ENCODE assay signal across 22 cellular contexts in the genomic region with DNA sequence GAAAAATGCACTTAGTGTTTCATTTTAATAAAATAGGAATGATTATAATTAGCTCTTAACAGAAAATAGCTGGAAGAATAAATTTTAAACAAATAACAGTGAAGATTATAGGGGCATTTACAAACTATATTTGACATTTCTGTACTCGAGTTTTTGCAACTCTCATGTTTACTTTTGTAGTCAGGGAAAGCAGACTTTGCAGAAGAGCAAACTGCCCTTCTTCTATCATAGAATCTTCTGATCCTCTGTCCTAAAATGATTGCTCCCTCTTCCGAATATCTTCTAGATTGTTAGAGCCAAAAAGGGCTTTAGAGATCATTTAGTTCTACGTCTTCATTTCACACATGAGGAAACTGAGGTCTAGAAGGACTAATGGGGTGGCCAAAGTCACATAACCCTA.
"Had no signal": no experiment of that assay in that cellular context is flagged by ENCODE, and none has a peak within 500 bp of the region (broad histone marks: within the 10 kb centered on the region; RNA-seq: fewer than 3 reads in every experiment).

No MANE protein-coding gene starts in this region.

- H3K27ac ChIP-seq: coronary artery, dorsolateral prefrontal cortex, esophagus muscularis mucosa, foreskin keratinocyte, gastroesophageal sphincter, heart left ventricle, hepatocyte, left lung, lower lobe of right lung had no signal

- H3K4me1 ChIP-seq: esophagus muscularis mucosa, foreskin keratinocyte, gastroesophageal sphincter, heart left ventricle, left lung, lower lobe of right lung had no signal

- H3K4me3 ChIP-seq: coronary artery, dorsolateral prefrontal cortex, esophagus muscularis mucosa, gastroesophageal sphincter, heart left ventricle, hepatocyte, left lung, lower lobe of right lung, mucosa of descending colon had no signal

- H3K9me3 ChIP-seq: esophagus muscularis mucosa, gastroesophageal sphincter, heart left ventricle, left lung, lower lobe of right lung, mucosa of descending colon had no signal

- H3K36me3 ChIP-seq: esophagus muscularis mucosa, gastroesophageal sphincter, heart left ventricle, left lung, lower lobe of right lung had no signal

- H3K27me3 ChIP-seq: dorsolateral prefrontal cortex, esophagus muscularis mucosa, gastroesophageal sphincter, hepatocyte had no signal

- DNase-seq: dermis blood vessel endothelial cell; dorsolateral prefrontal cortex; effector CD4-positive, alpha-beta T cell; effector memory CD4-positive, alpha-beta T cell; foreskin keratinocyte; heart left ventricle; hypothalamus; immature natural killer cell; islet precursor cell; kidney; kidney glomerular epithelial cell; left colon; left lung; left ventricle myocardium superior; lower lobe of right lung; mesenchymal stem cell; mucosa of descending colon; naive B cell had no signal
